Comparison of ENCODE assay signal across 20 cellular contexts in genomic region chr10:85863301-85864172, GRCh38.
"Had no signal": no experiment of that assay in that cellular context is flagged by ENCODE, and none has a peak within 500 bp of the region (broad histone marks: within the 10 kb centered on the region; RNA-seq: fewer than 3 reads in every experiment).

No MANE protein-coding gene starts in this region.

- H3K36me3 ChIP-seq: breast epithelium, gastroesophageal sphincter, heart left ventricle, lower lobe of right lung, right atrium auricular region had no signal

- H3K27ac ChIP-seq: breast epithelium, gastroesophageal sphincter, heart left ventricle, lower lobe of right lung, right atrium auricular region had no signal

- H3K4me3 ChIP-seq: breast epithelium, gastroesophageal sphincter, heart left ventricle, lower lobe of right lung, right atrium auricular region, skin epidermis had no signal

- DNase-seq: activated CD4-positive, alpha-beta T cell treated with anti-CD3 and anti-CD28 coated beads, Interleukin-2, amount 10 ng/mL, durations not matched to agents 24 days and 14 days; activated CD8-positive, alpha-beta T cell treated with anti-CD3 and anti-CD28 coated beads, Interleukin-2, amount 10 ng/mL, durations not matched to agents 7 days and 5 days; activated naive CD4-positive, alpha-beta T cell treated with anti-CD3 and anti-CD28 coated beads, Interleukin-2, amount 50 U/mL, for 16 hours; activated T-cell treated with anti-CD3 and anti-CD28 coated beads, Interleukin-2, amount 50 U/mL, for 24 hours; cortex of kidney; effector CD4-positive, alpha-beta T cell; immature natural killer cell; left cardiac atrium; lower lobe of right lung; midbrain; stimulated activated CD8-positive, alpha-beta memory T cell treated with anti-CD3 and anti-CD28 coated beads, Interleukin-4, amount 100 ng/mL, for 48 hours; stimulated activated naive CD4-positive, alpha-beta T cell; T-helper 1 cell; T1000 had no signal

- H3K27me3 ChIP-seq: breast epithelium, heart left ventricle, right atrium auricular region had no signal

- H3K9me3 ChIP-seq: breast epithelium, gastroesophageal sphincter, heart left ventricle, lower lobe of right lung, right atrium auricular region had no signal

- ATAC-seq: activated CD8-positive, alpha-beta T cell treated with anti-CD3 and anti-CD28 coated beads, Interleukin-2, amount 10 ng/mL, durations not matched to agents 7 days and 5 days; esophagus mucosa; gastroesophageal sphincter; lower lobe of right lung had no signal

- H3K4me1 ChIP-seq: breast epithelium, gastroesophageal sphincter, heart left ventricle, lower lobe of right lung had no signal
